ENCODE assay signal across 29 cellular contexts in the genomic region with DNA sequence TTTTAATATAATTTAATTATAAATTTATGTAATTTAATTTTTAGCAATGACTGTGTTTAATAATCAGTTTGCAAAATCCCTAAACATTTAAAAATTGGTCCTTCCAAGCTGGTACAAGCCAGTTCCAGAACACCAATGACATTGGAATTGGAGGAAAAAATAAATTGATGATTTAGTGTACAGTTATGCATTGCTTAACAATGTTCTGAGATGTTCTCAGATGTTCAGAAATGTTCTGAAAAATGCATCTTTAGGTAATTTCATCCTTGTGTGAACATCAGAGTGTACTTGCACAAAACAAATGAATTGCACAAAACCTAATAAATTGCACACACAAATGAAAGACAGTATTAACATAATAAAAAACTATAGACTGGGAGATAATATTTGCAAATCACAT.
"Had no signal": no experiment of that assay in that cellular context is flagged by ENCODE, and none has a peak within 500 bp of the region (broad histone marks: within the 10 kb centered on the region; RNA-seq: fewer than 3 reads in every experiment).

No MANE protein-coding gene starts in this region.

- H3K27me3 ChIP-seq: neural progenitor cell, ovary, right lobe of liver, sigmoid colon, spleen, suprapubic skin, testis, tibial artery, transverse colon, upper lobe of right lung, uterus had no signal

- H3K27ac ChIP-seq: neural progenitor cell, ovary, parathyroid adenoma, psoas muscle, right lobe of liver, sigmoid colon, skin epidermis, spleen, suprapubic skin, testis, tibial artery, transverse colon, upper lobe of right lung, uterus had no signal

- DNase-seq: natural killer cell; occipital lobe; ovary; posterior cingulate gyrus; psoas muscle; right cardiac atrium; right lobe of liver; sigmoid colon; spleen; stimulated activated CD4-positive, alpha-beta T cell treated with anti-CD3 and anti-CD28 coated beads, Interleukin-12 subunit alpha, Interleukin-12 subunit beta, amount 100 ng/mL, for 4 hours; stimulated activated CD4-positive, alpha-beta T cell treated with anti-CD3 and anti-CD28 coated beads, Interleukin-1b, Interleukin-23, amount 100 ng/mL, for 48 hours; stimulated activated CD4-positive, alpha-beta T cell treated with anti-CD3 and anti-CD28 coated beads, Interleukin-4, amount 100 ng/mL, for 1 hour; stimulated activated CD4-positive, alpha-beta T cell treated with anti-CD3 and anti-CD28 coated beads, Interleukin-4, amount 100 ng/mL, for 4 hours; stimulated activated CD8-positive, alpha-beta memory T cell treated with anti-CD3 and anti-CD28 coated beads, Interleukin-4, amount 100 ng/mL, for 48 hours; stimulated activated naive CD4-positive, alpha-beta T cell; stimulated activated naive CD8-positive, alpha-beta T cell treated with anti-CD3 and anti-CD28 coated beads, Interleukin-15, amount 100 ng/mL, for 72 hours; stimulated activated naive CD8-positive, alpha-beta T cell treated with anti-CD3 and anti-CD28 coated beads, Interleukin-15, Interleukin-2, amounts not matched to agents 100 U/mL and 50 U/mL, for 24 hours; substantia nigra; testis; tibial artery; transverse colon; upper lobe of right lung; uterus had no signal

- H3K79me2 ChIP-seq: parathyroid adenoma had no signal

- H3K4me3 ChIP-seq: neural progenitor cell, ovary, psoas muscle, right lobe of liver, sigmoid colon, skin epidermis, smooth muscle cell, spleen, suprapubic skin, testis, tibial artery, transverse colon, upper lobe of right lung, uterus had no signal

- ATAC-seq: natural killer cell; psoas muscle; right cardiac atrium; right lobe of liver; stimulated activated memory B cell treated with anti-CD40 and anti-IgM and Interleukin-4, amounts not matched to agents 10 μg/mL and 1 μg/mL and 100 μg/mL, for 72 hours; stimulated activated naive CD8-positive, alpha-beta T cell treated with anti-CD3 and anti-CD28 coated beads, Interleukin-15, amount 100 ng/mL, for 72 hours; stimulated activated naive CD8-positive, alpha-beta T cell treated with anti-CD3 and anti-CD28 coated beads, Interleukin-15, Interleukin-2, amounts not matched to agents 100 U/mL and 50 U/mL, for 24 hours; upper lobe of right lung had no signal

- H3K36me3 ChIP-seq: neural progenitor cell, ovary, right lobe of liver, sigmoid colon, spleen, suprapubic skin, tibial artery, transverse colon, upper lobe of right lung, uterus had no signal

- H3K4me1 ChIP-seq: neural progenitor cell, parathyroid adenoma, psoas muscle, right lobe of liver, tibial artery, transverse colon, uterus had no signal

- H2AFZ ChIP-seq: neural progenitor cell, parathyroid adenoma had no signal

- H3K9ac ChIP-seq: neural progenitor cell, parathyroid adenoma had no signal

- H3K4me2 ChIP-seq: neural progenitor cell, smooth muscle cell had no signal

- H3K9me3 ChIP-seq: ovary, psoas muscle, right lobe of liver, sigmoid colon, spleen, suprapubic skin, testis, tibial artery, transverse colon, upper lobe of right lung, uterus had no signal
